13 cellular contexts compared by ENCODE assay signal in the genomic region with DNA sequence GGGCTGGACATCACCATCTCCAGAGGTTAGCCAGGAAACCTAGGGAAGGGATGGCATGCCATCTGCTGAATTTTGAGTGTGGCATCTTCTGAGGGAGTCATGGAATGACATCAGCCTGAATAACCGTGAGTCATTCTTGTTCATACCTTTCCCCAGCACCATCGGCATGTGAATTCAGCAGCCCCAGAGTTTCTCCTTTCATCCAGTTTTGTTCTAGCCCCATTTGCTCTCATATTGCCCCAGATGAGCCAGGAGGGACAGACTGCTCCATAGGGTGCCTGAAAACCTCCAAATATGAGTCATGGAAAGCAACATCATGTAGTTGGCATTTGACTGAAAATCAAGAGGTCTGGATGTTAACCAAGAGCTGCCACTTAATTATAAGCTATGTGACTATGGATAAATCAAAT.
A peak's percentile ranks its signal among the peaks of the same experiment; 100 is the strongest.
DNase-seq lines count a peak whose midpoint lies in the region; ATAC-seq, FAIRE-seq and TF ChIP-seq lines count a peak whose summit lies in the region.
"Had no signal": no experiment of that assay in that cellular context is flagged by ENCODE, and none has a peak within 500 bp of the region (broad histone marks: within the 10 kb centered on the region; RNA-seq: fewer than 3 reads in every experiment).

No MANE protein-coding gene starts in this region.

- no peaks in the 10 kb centered on the region for H3K9me1 ChIP-seq in endothelial cell of umbilical vein (replicated peaks; ENCODE audit: control insufficient read depth, extremely low read depth, insufficient read depth, low read length)

- H2AK5ac ChIP-seq in trophoblast cell (ENCODE audit: low read length): no peak overlapping the region

- no CpG with 5 or more reads among the region's 2 CpGs for WGBS in trophoblast cell (ENCODE audit: extremely low coverage, insufficient coverage, insufficient read length)

- no peak overlapping the region for H3K27ac Mint-ChIP-seq in CD8-positive, alpha-beta T cell
- H3K27ac Mint-ChIP-seq: type B pancreatic cell, WTC11 had no signal

- H2BK12ac ChIP-seq in trophoblast cell (ENCODE audit: low read length): peak overlapping the region; percentile 74

- dilution Hi-C loops in endothelial cell of umbilical vein (cut with MboI; ENCODE audit: extremely low pct_ligation_motif_present, low sequenced_read_pairs): loop anchor here (25.0 kb wide), 1 partner anchor 100 kb away; no protein-coding TSS in a partner anchor

- H3K18ac ChIP-seq in trophoblast cell (ENCODE audit: low read length): no peak overlapping the region

- H3K4me1 Mint-ChIP-seq in CD8-positive, alpha-beta T cell (ENCODE audit: low read depth): peaks cover 40% of the 10 kb centered on the region

- no peak for ATAC-seq in CD8-positive, alpha-beta T cell
- ATAC-seq: WTC11 had no signal

- H3K79me2 ChIP-seq in PC-9 (ENCODE audit: low read depth): no peaks in the 10 kb centered on the region
- no peaks in the 10 kb centered on the region for H3K79me2 ChIP-seq in endothelial cell of umbilical vein (ENCODE audit: control insufficient read depth, insufficient read depth, low read length)
- no peaks in the 10 kb centered on the region for H3K79me2 ChIP-seq in trophoblast cell (ENCODE audit: control insufficient read depth, insufficient read depth, low read length, poor library complexity)

- DNase-seq in GM03348 (ENCODE audit: low spot score) (peak; percentile 72), PC-9 (peak; percentile 66 to 96), endothelial cell of umbilical vein (ENCODE audit: low read depth, low spot score) (no peak), trophoblast cell (peak; percentile 30 to 54), activated gamma-delta T cell treated with Interleukin-2 at 50 U/mL for 16 hours (no peak), cortex of kidney (lab: John Stamatoyannopoulos, UW) (no peak)
- DNase-seq in activated effector memory CD4-positive, alpha-beta T cell treated with anti-CD3 and anti-CD28 coated beads, Interleukin-2, amount 50 U/mL, for 16 hours: no peak
- no peak for DNase-seq in CD8-positive, alpha-beta T cell
- DNase-seq: DND-41, NCI-H1436 had no signal

- no peak overlapping the region for H2AFZ ChIP-seq in PC-9
- H2AFZ ChIP-seq in endothelial cell of umbilical vein (ENCODE audit: low read depth, low read length): no peak overlapping the region
- H2AFZ ChIP-seq in trophoblast cell (ENCODE audit: insufficient read depth, low read length, poor library complexity): no peak overlapping the region

- no peak overlapping the region for H3K14ac ChIP-seq in trophoblast cell (ENCODE audit: low read length)

- H3K4me2 ChIP-seq in PC-9 (peak overlapping the region; percentile 29), endothelial cell of umbilical vein (ENCODE audit: insufficient read depth, low read length) (no peak overlapping the region), trophoblast cell (ENCODE audit: low read length) (no peak overlapping the region)

- no peak overlapping the region for H4K91ac ChIP-seq in trophoblast cell (ENCODE audit: low read depth, low read length)

- no peak for FAIRE-seq in endothelial cell of umbilical vein (lab: Jason Lieb, UNC)
- FAIRE-seq: endometrium had no signal

- no peaks in the 10 kb centered on the region for H3K9me3 ChIP-seq in PC-9 (ENCODE audit: insufficient read depth, low read depth)
- H3K9me3 ChIP-seq in endothelial cell of umbilical vein (replicated peaks; ENCODE audit: control insufficient read depth, insufficient read depth, low read length): no peaks in the 10 kb centered on the region
- no peaks in the 10 kb centered on the region for H3K9me3 ChIP-seq in trophoblast cell (ENCODE audit: insufficient read depth, low read depth, low read length)
- H3K9me3 ChIP-seq in CD8-positive, alpha-beta T cell (ENCODE audit: low read length): no peaks in the 10 kb centered on the region

- no peaks in the 10 kb centered on the region for H3K36me3 Mint-ChIP-seq in CD8-positive, alpha-beta T cell
- H3K36me3 Mint-ChIP-seq: type B pancreatic cell, WTC11 had no signal

- H3K27me3 ChIP-seq in PC-9 (ENCODE audit: insufficient read depth, low read depth) (no peaks in the 10 kb centered on the region), endothelial cell of umbilical vein (ENCODE audit: control insufficient read depth in 2 of 2, insufficient read depth in 2 of 2, low read length in 2 of 2) (no peaks in the 10 kb centered on the region), trophoblast cell (ENCODE audit: insufficient read depth, low read length) (no peaks in the 10 kb centered on the region)
- H3K27me3 ChIP-seq in CD8-positive, alpha-beta T cell (ENCODE audit: insufficient read depth, low read length): no peaks in the 10 kb centered on the region

- no peak overlapping the region for H3K9ac ChIP-seq in endothelial cell of umbilical vein (replicated peaks; ENCODE audit: extremely low read depth, insufficient read depth, low read length)
- no peak overlapping the region for H3K9ac ChIP-seq in trophoblast cell (ENCODE audit: low read length)

- H3K36me3 ChIP-seq in PC-9 (ENCODE audit: low read depth) (no peaks in the 10 kb centered on the region), endothelial cell of umbilical vein (ENCODE audit: control insufficient read depth in 2 of 2, extremely low read depth in 1 of 2, insufficient read depth in 2 of 2, low read length in 2 of 2) (no peaks in the 10 kb centered on the region), trophoblast cell (ENCODE audit: control insufficient read depth in 1 of 2, insufficient read depth in 2 of 2, low read length in 2 of 2) (no peaks in the 10 kb centered on the region)
- H3K36me3 ChIP-seq in CD8-positive, alpha-beta T cell (ENCODE audit: insufficient read depth, low read length): no peaks in the 10 kb centered on the region

- no peak overlapping the region for H2BK5ac ChIP-seq in trophoblast cell (ENCODE audit: low read depth, low read length, poor library complexity)

- peaks cover 9% of the 10 kb centered on the region for H3K79me1 ChIP-seq in trophoblast cell (ENCODE audit: low read length)

- TF ChIP-seq POLR2A in endothelial cell of umbilical vein (IDR thresholded peaks at IDR 0.05; ENCODE audit: low read depth, low read length): no peak

- BruUV-seq in PC-9 (replicated peaks; lab: Mats Ljungman, UMichigan): no TSS peak
- no TSS peak for BruUV-seq in endothelial cell of umbilical vein (replicated peaks; lab: Mats Ljungman, UMichigan)

- intact Hi-C loops in PC-9 (cut with micrococcal nuclease; ENCODE audit: unreplicated experiment) (loop anchor here (1.0 to 10.0 kb wide), 5 partner anchors 105 to 363 kb away; no protein-coding TSS in a partner anchor), endothelial cell of umbilical vein (cut with micrococcal nuclease) (no loop called here)
- intact Hi-C loops in CD8-positive, alpha-beta T cell (cut with DNase I, micrococcal nuclease): no loop called here

- TF ChIP-seq CTCF in PC-9 (conservative IDR thresholded peaks at IDR 0.05) (no peak), endothelial cell of umbilical vein (IDR thresholded peaks at IDR 0.05; ENCODE audit: extremely low read depth in 1 of 2, insufficient read depth in 1 of 2, low read depth in 1 of 2, low read length in 2 of 2) (no peak)
- no peak for TF ChIP-seq CTCF in CD8-positive, alpha-beta T cell (IDR thresholded peaks at IDR 0.05)

- peak overlapping the region; percentile 72 for H3K27ac ChIP-seq in PC-9
- no peak overlapping the region for H3K27ac ChIP-seq in endothelial cell of umbilical vein (ENCODE audit: insufficient read depth, low read depth, low read length)
- no peak overlapping the region for H3K27ac ChIP-seq in trophoblast cell (ENCODE audit: low read depth, low read length)
- no peak overlapping the region for H3K27ac ChIP-seq in CD8-positive, alpha-beta T cell (ENCODE audit: low read depth, low read length)

- H4K20me1 ChIP-seq in PC-9 (ENCODE audit: insufficient read depth) (no peaks in the 10 kb centered on the region), endothelial cell of umbilical vein (replicated peaks; ENCODE audit: control insufficient read depth, extremely low read depth, insufficient read depth, low read length) (no peaks in the 10 kb centered on the region)

- CTCF ChIA-PET in PC-9 (lab: Charles Lee) (no interaction called here), endothelial cell of umbilical vein (lab: Charles Lee) (interaction anchor here (1.5 kb wide), 1 partner anchor 14 kb away, joined by 6 read pairs; no protein-coding TSS in a partner anchor)
- CTCF ChIA-PET in CD8-positive, alpha-beta T cell (lab: Charles Lee): no interaction called here

- no peak overlapping the region for H3K4me3 Mint-ChIP-seq in CD8-positive, alpha-beta T cell
- H3K4me3 Mint-ChIP-seq: type B pancreatic cell, WTC11 had no signal

- H2BK120ac ChIP-seq in trophoblast cell (ENCODE audit: insufficient read depth, low read length, poor library complexity): no peak overlapping the region

- no peak overlapping the region for H3K4ac ChIP-seq in trophoblast cell (ENCODE audit: low read depth, low read length)

- H4K12ac ChIP-seq in trophoblast cell (ENCODE audit: low read depth, low read length): no peak overlapping the region

- POLR2A ChIA-PET in PC-9 (lab: Charles Lee; ENCODE audit: unreplicated experiment) (interaction anchor here (0.5 to 0.6 kb wide), 2 partner anchors 285 to 294 kb away, joined by 6 to 8 read pairs; no protein-coding TSS in a partner anchor), endothelial cell of umbilical vein (lab: Charles Lee) (no interaction called here)
- POLR2A ChIA-PET in CD8-positive, alpha-beta T cell (lab: Charles Lee): interaction anchor here (0.5 kb wide), 1 partner anchor 317 kb away, joined by 4 read pairs; no protein-coding TSS in a partner anchor

- H3K4me1 ChIP-seq in PC-9 (replicated peaks; ENCODE audit: insufficient read depth) (peaks cover 23% of the 10 kb centered on the region), endothelial cell of umbilical vein (ENCODE audit: control insufficient read depth, extremely low read depth, insufficient read depth, low read length) (peaks cover 6% of the 10 kb centered on the region), trophoblast cell (ENCODE audit: control insufficient read depth in 1 of 2, insufficient read depth in 2 of 2, low read length in 2 of 2) (peaks cover 5 to 9% of the 10 kb centered on the region in 2 experiments)
- peaks cover 34% of the 10 kb centered on the region for H3K4me1 ChIP-seq in CD8-positive, alpha-beta T cell (ENCODE audit: insufficient read depth, low read length)

- H3K27me3 Mint-ChIP-seq in CD8-positive, alpha-beta T cell (ENCODE audit: low read depth): no peaks in the 10 kb centered on the region

- no peak overlapping the region for H3K23ac ChIP-seq in trophoblast cell (ENCODE audit: low read length)

- no peak overlapping the region for H4K8ac ChIP-seq in trophoblast cell (ENCODE audit: low read depth, low read length)

- H3K4me3 ChIP-seq in PC-9 (no peak overlapping the region), endothelial cell of umbilical vein (replicated peaks in 1 of 3; ENCODE audit: insufficient read depth in 1 of 3, low read depth in 1 of 3, low read length in 3 of 3) (no peak overlapping the region), trophoblast cell (ENCODE audit: low read depth, low read length) (no peak overlapping the region)
- no peak overlapping the region for H3K4me3 ChIP-seq in CD8-positive, alpha-beta T cell (ENCODE audit: low read depth, low read length)

- H3F3A ChIP-seq in PC-9 (ENCODE audit: insufficient read depth, low read depth): peaks cover 16% of the 10 kb centered on the region; the same call in 1 of the 2 replicates

- H3K9me3 Mint-ChIP-seq in CD8-positive, alpha-beta T cell: no peaks in the 10 kb centered on the region
- H3K9me3 Mint-ChIP-seq: type B pancreatic cell, WTC11 had no signal

- no peaks in the 10 kb centered on the region for H3K9me2 ChIP-seq in PC-9 (ENCODE audit: insufficient read depth)

Comparison
In these comparisons a context has a peak if more than half of its experiments do, and no peak if none do; other contexts are left out.
1. DNase-seq: peak in GM03348 (single experiment), PC-9 (2 of 2) and trophoblast cell (2 of 2); none in endothelial cell of umbilical vein (single experiment), activated gamma-delta T cell treated with Interleukin-2 at 50 U/mL for 16 hours (single experiment), activated effector memory CD4-positive, alpha-beta T cell treated with anti-CD3 and anti-CD28 coated beads, Interleukin-2, amount 50 U/mL, for 16 hours (single experiment), CD8-positive, alpha-beta T cell (0 of 7) and cortex of kidney (single experiment).